In genomic region chr10:26700884-26701630, GRCh38 we compare ENCODE assay signal across 15 cellular contexts. TPM values are rescaled to one million over a fixed set of nuclear protein-coding genes. Genes with fewer than 3 reads are reported as not detected.
"Had no signal": no experiment of that assay in that cellular context is flagged by ENCODE, and none has a peak within 500 bp of the region (broad histone marks: within the 10 kb centered on the region; RNA-seq: fewer than 3 reads in every experiment).

No MANE protein-coding gene starts in this region.

- ATAC-seq: activated CD4-positive, CD25-positive, alpha-beta regulatory T cell treated with anti-CD3 and anti-CD28 coated beads, Interleukin-2, amount 50 U/mL, for 24 hours; activated CD8-positive, alpha-beta memory T cell treated with anti-CD3 and anti-CD28 coated beads, Interleukin-2, amount 10 ng/mL, durations not matched to agents 7 days and 5 days; activated T-cell treated with anti-CD3 and anti-CD28 coated beads, Interleukin-2, amount 50 U/mL, for 4 hours; mucosa of descending colon; stimulated activated naive CD8-positive, alpha-beta T cell treated with anti-CD3 and anti-CD28 coated beads, Interleukin-15, Interleukin-2, amounts not matched to agents 100 U/mL and 50 U/mL, for 24 hours had no signal

- H3K4me1 ChIP-seq: uterus had no signal

- H3K27me3 Mint-ChIP-seq: activated CD8-positive, alpha-beta memory T cell treated with anti-CD3 and anti-CD28 coated beads, Interleukin-2, amount 10 ng/mL, durations not matched to agents 7 days and 5 days had no signal

- H3K36me3 ChIP-seq: thoracic aorta, uterus had no signal

- H3K4me3 ChIP-seq: ascending aorta, esophagus squamous epithelium, mucosa of descending colon, thoracic aorta, uterus had no signal

- H3K27ac ChIP-seq: ascending aorta, esophagus squamous epithelium, thoracic aorta, uterus had no signal

- H3K9me3 ChIP-seq: ascending aorta, esophagus squamous epithelium, mucosa of descending colon, thoracic aorta, uterus had no signal

- FAIRE-seq: bronchial epithelial cell had no signal

- DNase-seq: activated CD4-positive, alpha-beta T cell treated with anti-CD3 and anti-CD28 coated beads, Interleukin-2, amount 50 U/mL, for 48 hours; activated CD8-positive, alpha-beta memory T cell treated with anti-CD3 and anti-CD28 coated beads, Interleukin-2, amount 10 ng/mL, durations not matched to agents 7 days and 5 days; activated effector memory CD4-positive, alpha-beta T cell treated with anti-CD3 and anti-CD28 coated beads, Interleukin-2, amount 50 U/mL, for 16 hours; activated T-cell treated with anti-CD3 and anti-CD28 coated beads, Interleukin-2, amount 50 U/mL, for 4 hours; esophagus squamous epithelium; foreskin fibroblast; nephron progenitor cell; stimulated activated CD4-positive, alpha-beta T cell treated with anti-CD3 and anti-CD28 coated beads, Interleukin-2, amount 100 ng/mL, for 48 hours; stimulated activated naive CD8-positive, alpha-beta T cell treated with anti-CD3 and anti-CD28 coated beads, Interleukin-15, Interleukin-2, amounts not matched to agents 100 U/mL and 50 U/mL, for 24 hours; uterus had no signal

- H3K4me3 Mint-ChIP-seq: activated CD8-positive, alpha-beta memory T cell treated with anti-CD3 and anti-CD28 coated beads, Interleukin-2, amount 10 ng/mL, durations not matched to agents 7 days and 5 days; activated T-cell treated with anti-CD3 and anti-CD28 coated beads, Interleukin-2, amount 50 U/mL, for 4 hours; nephron progenitor cell had no signal

- H3K27ac Mint-ChIP-seq: activated CD8-positive, alpha-beta memory T cell treated with anti-CD3 and anti-CD28 coated beads, Interleukin-2, amount 10 ng/mL, durations not matched to agents 7 days and 5 days; nephron progenitor cell had no signal

- H3K9me3 Mint-ChIP-seq: activated T-cell treated with anti-CD3 and anti-CD28 coated beads, Interleukin-2, amount 50 U/mL, for 4 hours had no signal

- H3K27me3 ChIP-seq: ascending aorta, esophagus squamous epithelium, uterus had no signal

RNA-seq across cellular contexts. Expression of gene PDSS1, which starts 3.6 kb away (rescaled TPM):
- total RNA-seq: ascending aorta had no signal
